ENCODE assay signal across 16 cellular contexts in genomic region chr1:168476588-168477379, GRCh38.
A peak's percentile ranks its signal among the peaks of the same experiment; 100 is the strongest.
DNase-seq lines count a peak whose midpoint lies in the region; ATAC-seq and TF ChIP-seq lines count a peak whose summit lies in the region.
"Had no signal": no experiment of that assay in that cellular context is flagged by ENCODE, and none has a peak within 500 bp of the region (broad histone marks: within the 10 kb centered on the region; RNA-seq: fewer than 3 reads in every experiment).

No MANE protein-coding gene starts in this region.

- peak overlapping the region in 2 of 12 donors; percentile 17 to 40 for H3K27ac ChIP-seq in heart left ventricle
- no peak overlapping the region for H3K27ac ChIP-seq in smooth muscle cell (ENCODE audit: low read depth)
- H3K27ac ChIP-seq: ovary had no signal

- peak overlapping the region; percentile 43 for H2AFZ ChIP-seq in smooth muscle cell (ENCODE audit: low read depth)

- peak overlapping the region; percentile 22 for H3K27ac Mint-ChIP-seq in activated naive CD8-positive, alpha-beta T cell treated with anti-CD3 and anti-CD28 coated beads, Interleukin-2, amount 10 ng/mL, durations not matched to agents 7 days and 5 days
- H3K27ac Mint-ChIP-seq in activated naive CD8-positive, alpha-beta T cell treated with anti-CD3 and anti-CD28 coated beads for 36 hours, result no peak overlapping the region
- H3K27ac Mint-ChIP-seq: activated naive CD4-positive, alpha-beta T cell treated with anti-CD3 and anti-CD28 coated beads for 36 hours; brain had no signal

- H3F3A ChIP-seq in smooth muscle cell (ENCODE audit: low read depth), result no peaks in the 10 kb centered on the region

- H3K4me1 Mint-ChIP-seq in activated naive CD8-positive, alpha-beta T cell treated with anti-CD3 and anti-CD28 coated beads, Interleukin-2, amount 10 ng/mL, durations not matched to agents 7 days and 5 days, result peaks cover 40% of the 10 kb centered on the region
- peaks cover 27% of the 10 kb centered on the region for H3K4me1 Mint-ChIP-seq in activated naive CD8-positive, alpha-beta T cell treated with anti-CD3 and anti-CD28 coated beads for 36 hours

- TF ChIP-seq CTCF in heart left ventricle (IDR thresholded peaks at IDR 0.05) (no peak), smooth muscle cell (IDR thresholded peaks at IDR 0.05; ENCODE audit: borderline replicate concordance, insufficient read depth, poor library complexity, severe bottlenecking) (no peak)

- H3K4me3 Mint-ChIP-seq in activated naive CD8-positive, alpha-beta T cell treated with anti-CD3 and anti-CD28 coated beads, Interleukin-2, amount 10 ng/mL, durations not matched to agents 7 days and 5 days, result no peak overlapping the region
- H3K4me3 Mint-ChIP-seq in activated naive CD8-positive, alpha-beta T cell treated with anti-CD3 and anti-CD28 coated beads for 36 hours, result no peak overlapping the region
- H3K4me3 Mint-ChIP-seq: activated naive CD4-positive, alpha-beta T cell treated with anti-CD3 and anti-CD28 coated beads for 36 hours; brain had no signal

- in situ Hi-C loops in SK-MEL-5 (cut with HindIII; ENCODE audit: low pct_unique_long_range_greater_than_20kb, low sequenced_read_pairs), result no loop called here

- no peak for TF ChIP-seq POLR2A in heart left ventricle (IDR thresholded peaks at IDR 0.05)

- POLR2A ChIA-PET in activated naive CD8-positive, alpha-beta T cell treated with anti-CD3 and anti-CD28 coated beads, Interleukin-2, amount 10 ng/mL, durations not matched to agents 7 days and 5 days (lab: Charles Lee), result interaction anchor here (1.0 to 1.1 kb wide), 2 partner anchors 30 to 38 kb away, joined by 3 to 4 read pairs; no protein-coding TSS in a partner anchor

- H3K4me2 ChIP-seq in smooth muscle cell, result no peak overlapping the region
- H3K4me2 ChIP-seq: SK-N-SH had no signal

- H3K36me3 ChIP-seq in heart left ventricle (no peaks in the 10 kb centered on the region), smooth muscle cell (ENCODE audit: low read depth) (no peaks in the 10 kb centered on the region)
- H3K36me3 ChIP-seq: ovary had no signal

- ATAC-seq in activated naive CD8-positive, alpha-beta T cell treated with anti-CD3 and anti-CD28 coated beads, Interleukin-2, amount 10 ng/mL, durations not matched to agents 7 days and 5 days (ENCODE audit: low read depth), result no peak
- peak; percentile 42 to 83 (median 72) for ATAC-seq in heart left ventricle
- ATAC-seq in GM21737 (IDR thresholded peaks at IDR 0.05; ENCODE audit: unreplicated experiment), result no peak
- ATAC-seq in HG02938 (IDR thresholded peaks at IDR 0.05; ENCODE audit: unreplicated experiment), result no peak

- intact Hi-C loops in heart left ventricle (cut with DNase I), result no loop called here

- no peak for DNase-seq in activated naive CD8-positive, alpha-beta T cell treated with anti-CD3 and anti-CD28 coated beads, Interleukin-2, amount 10 ng/mL, durations not matched to agents 7 days and 5 days
- no peak for DNase-seq in activated naive CD8-positive, alpha-beta T cell treated with anti-CD3 and anti-CD28 coated beads for 36 hours
- DNase-seq in SK-MEL-5 (ENCODE audit: low read depth, low spot score) (peak; percentile 59), heart left ventricle (no peak), smooth muscle cell (lab: John Stamatoyannopoulos, UW; ENCODE audit: unreplicated experiment) (no peak), HCEC 1CT (no peak)
- DNase-seq: ACHN; activated naive CD4-positive, alpha-beta T cell treated with anti-CD3 and anti-CD28 coated beads for 36 hours; foreskin fibroblast; Karpas-422; NCI-H187; ovary; SK-N-SH had no signal

- no peaks in the 10 kb centered on the region for H3K27me3 Mint-ChIP-seq in activated naive CD8-positive, alpha-beta T cell treated with anti-CD3 and anti-CD28 coated beads, Interleukin-2, amount 10 ng/mL, durations not matched to agents 7 days and 5 days
- no peaks in the 10 kb centered on the region for H3K27me3 Mint-ChIP-seq in activated naive CD8-positive, alpha-beta T cell treated with anti-CD3 and anti-CD28 coated beads for 36 hours

- H3K9me3 Mint-ChIP-seq in activated naive CD8-positive, alpha-beta T cell treated with anti-CD3 and anti-CD28 coated beads, Interleukin-2, amount 10 ng/mL, durations not matched to agents 7 days and 5 days, result peaks cover 32% of the 10 kb centered on the region
- H3K9me3 Mint-ChIP-seq in activated naive CD8-positive, alpha-beta T cell treated with anti-CD3 and anti-CD28 coated beads for 36 hours, result peaks cover 16% of the 10 kb centered on the region

- H3K9ac ChIP-seq in smooth muscle cell (ENCODE audit: low read depth), result no peak overlapping the region
- H3K9ac ChIP-seq: SK-N-SH had no signal

- H3K79me2 ChIP-seq in smooth muscle cell (ENCODE audit: low read depth), result no peaks in the 10 kb centered on the region

- peaks cover 0 to 23% (median 0%) of the 10 kb centered on the region in 12 donors for H3K4me1 ChIP-seq in heart left ventricle
- peaks cover 4% of the 10 kb centered on the region for H3K4me1 ChIP-seq in smooth muscle cell (ENCODE audit: low read depth)

- 51 to 61% (median 52%) methylated on average over 7 of the region's 7 CpGs for WGBS in heart left ventricle, 4 donors
- whole genome bisulfite sequencing in smooth muscle cell (ENCODE audit: low lambda C conversion rate), result 70% methylated on average over 7 of the region's 7 CpGs

- H3K4me3 ChIP-seq in heart left ventricle, result no peak overlapping the region
- H3K4me3 ChIP-seq in smooth muscle cell, result no peak overlapping the region
- H3K4me3 ChIP-seq: ovary had no signal

- peaks cover 0 to 7% (median 0%) of the 10 kb centered on the region in 12 donors for H3K9me3 ChIP-seq in heart left ventricle
- H3K9me3 ChIP-seq in smooth muscle cell (replicated peaks; ENCODE audit: low read depth), result no peaks in the 10 kb centered on the region
- H3K9me3 ChIP-seq: ovary, SK-N-SH had no signal

- H3K27me3 ChIP-seq in heart left ventricle (no peaks in the 10 kb centered on the region), smooth muscle cell (ENCODE audit: low read depth) (no peaks in the 10 kb centered on the region)
- H3K27me3 ChIP-seq: ovary had no signal

- no peaks in the 10 kb centered on the region for H4K20me1 ChIP-seq in smooth muscle cell (ENCODE audit: low read depth)

- peaks cover 60% of the 10 kb centered on the region for H3K36me3 Mint-ChIP-seq in activated naive CD8-positive, alpha-beta T cell treated with anti-CD3 and anti-CD28 coated beads, Interleukin-2, amount 10 ng/mL, durations not matched to agents 7 days and 5 days
- peaks cover 12% of the 10 kb centered on the region for H3K36me3 Mint-ChIP-seq in activated naive CD8-positive, alpha-beta T cell treated with anti-CD3 and anti-CD28 coated beads for 36 hours
- H3K36me3 Mint-ChIP-seq: brain had no signal

Comparison
In these comparisons a context has a peak if more than half of its experiments do, and no peak if none do; other contexts are left out.
1. ATAC-seq: peak in heart left ventricle (4 of 4); none in activated naive CD8-positive, alpha-beta T cell treated with anti-CD3 and anti-CD28 coated beads, Interleukin-2, amount 10 ng/mL, durations not matched to agents 7 days and 5 days (single experiment), GM21737 (single experiment) and HG02938 (single experiment).